In genomic region chrX:72216973-72217372, GRCh38 we compare ENCODE assay signal across 23 cellular contexts. TPM values are rescaled to one million over a fixed set of nuclear protein-coding genes. Genes with fewer than 3 reads are reported as not detected.
"Had no signal": no experiment of that assay in that cellular context is flagged by ENCODE, and none has a peak within 500 bp of the region (broad histone marks: within the 10 kb centered on the region; RNA-seq: fewer than 3 reads in every experiment).

No MANE protein-coding gene starts in this region.

- H3K4me1 ChIP-seq: esophagus muscularis mucosa, gastroesophageal sphincter, left ventricle myocardium inferior, lower lobe of right lung, neural progenitor cell, testis, tibial nerve, upper lobe of right lung, vagina had no signal

- H3K27ac ChIP-seq: esophagus muscularis mucosa, gastroesophageal sphincter, left ventricle myocardium inferior, lower lobe of right lung, neural progenitor cell, ovary, testis, tibial nerve, upper lobe of right lung, vagina had no signal

- H3K36me3 ChIP-seq: esophagus muscularis mucosa, gastroesophageal sphincter, left ventricle myocardium inferior, lower lobe of right lung, neural progenitor cell, ovary, tibial nerve, upper lobe of right lung, vagina had no signal

- ATAC-seq: gastroesophageal sphincter; lower lobe of right lung; natural killer cell treated with Interleukin-12 subunit alpha and Interleukin-12 subunit beta and Interleukin-15 and Interleukin-18, amount 100 ng/mL, for 72 hours; right cardiac atrium; stimulated activated memory B cell treated with anti-CD40 and anti-IgM and Interleukin-4, amounts not matched to agents 10 μg/mL and 1 μg/mL and 100 μg/mL, for 72 hours; upper lobe of right lung had no signal

- H3K9me3 ChIP-seq: esophagus muscularis mucosa, gastroesophageal sphincter, left ventricle myocardium inferior, lower lobe of right lung, testis, tibial nerve, upper lobe of right lung, vagina had no signal

- DNase-seq: cortex of kidney; effector memory CD4-positive, alpha-beta T cell; foreskin fibroblast; glutamatergic neuron; islet precursor cell; left ventricle myocardium inferior; lower lobe of right lung; midbrain; nucleus accumbens; ovary; right cardiac atrium; stimulated activated CD4-positive, alpha-beta T cell treated with anti-CD3 and anti-CD28 coated beads, Interleukin-15, amount 100 ng/mL, for 24 hours; stimulated activated CD4-positive, alpha-beta T cell treated with anti-CD3 and anti-CD28 coated beads, Interleukin-1b, Interleukin-23, amount 100 ng/mL, for 48 hours; stimulated activated CD4-positive, alpha-beta T cell treated with anti-CD3 and anti-CD28 coated beads, Interleukin-4, amount 100 ng/mL, for 24 hours; testis; upper lobe of right lung had no signal

- H3K27me3 ChIP-seq: esophagus muscularis mucosa, gastroesophageal sphincter, neural progenitor cell, ovary, testis, tibial nerve, upper lobe of right lung, vagina had no signal

- H3K4me3 ChIP-seq: esophagus muscularis mucosa, gastroesophageal sphincter, left ventricle myocardium inferior, lower lobe of right lung, neural progenitor cell, ovary, testis, tibial nerve, upper lobe of right lung, vagina had no signal

RNA-seq across cellular contexts. Expression of gene ERCC6L, which starts 21.9 kb away (rescaled TPM):
- total RNA-seq: left ventricle myocardium inferior, upper lobe of right lung had no signal
- polyA plus RNA-seq: right cardiac atrium had no signal
